8 cellular contexts compared by ENCODE assay signal in the genomic region with DNA sequence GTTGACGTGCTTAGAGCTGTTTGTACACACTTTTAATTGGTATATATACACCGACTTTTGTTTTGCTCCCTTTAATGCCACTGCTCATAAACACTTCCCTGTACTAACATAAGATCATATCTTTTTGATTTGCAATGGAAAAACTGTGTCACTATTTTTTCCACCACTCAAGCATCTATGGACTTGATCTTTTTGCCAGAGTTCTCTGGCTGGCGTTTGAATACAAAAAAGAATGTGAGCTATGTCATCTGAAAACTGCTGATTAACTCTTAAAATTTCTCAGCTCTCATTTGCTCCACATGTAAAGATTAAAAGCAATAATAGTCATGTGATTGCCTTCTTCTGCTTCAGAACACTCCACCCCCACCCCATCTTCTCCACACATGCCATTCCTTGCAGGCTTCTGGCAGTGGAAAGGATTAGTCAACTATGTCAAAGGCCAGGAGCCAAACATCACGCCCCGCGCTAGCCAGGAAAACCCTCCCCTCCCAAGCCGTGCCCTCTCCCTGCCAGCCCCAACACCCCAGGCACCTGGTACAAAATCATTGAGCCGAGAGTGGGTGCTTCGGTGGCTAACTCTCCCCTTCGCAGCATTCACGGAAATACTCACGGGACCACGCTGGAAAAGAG.
DNase-seq lines count a peak whose midpoint lies in the region; ATAC-seq and TF ChIP-seq lines count a peak whose summit lies in the region.

No MANE protein-coding gene starts in this region.

- peaks cover 23% of the 10 kb centered on the region for H3K4me1 Mint-ChIP-seq in T-helper 1 cell treated with Interleukin-12 subunit alpha and Interleukin-12 subunit beta and Interleukin-4 antibody, amounts not matched to agents 30 μg/mL and 1 μg/mL, for 36 hours (ENCODE audit: low read depth)
- H3K4me1 Mint-ChIP-seq in CD14-positive monocyte = peaks cover 3% of the 10 kb centered on the region

- H3K4me3 Mint-ChIP-seq in T-helper 1 cell treated with Interleukin-12 subunit alpha and Interleukin-12 subunit beta and Interleukin-4 antibody, amounts not matched to agents 30 μg/mL and 1 μg/mL, for 36 hours = no peak overlapping the region
- no peak overlapping the region for H3K4me3 Mint-ChIP-seq in CD14-positive monocyte

- intact Hi-C loops in CD14-positive monocyte (cut with micrococcal nuclease) = no loop called here

- H3K4me3 ChIP-seq in kidney epithelial cell (ENCODE audit: low read depth, low read length) (no peak overlapping the region), thymus (ENCODE audit: low read length) (no peak overlapping the region)

- H3K27ac Mint-ChIP-seq in T-helper 1 cell treated with Interleukin-12 subunit alpha and Interleukin-12 subunit beta and Interleukin-4 antibody, amounts not matched to agents 30 μg/mL and 1 μg/mL, for 36 hours = peak overlapping the region; percentile 27
- peak overlapping the region in 1 of 7 donors; percentile 73 for H3K27ac Mint-ChIP-seq in CD14-positive monocyte

- H3K27me3 Mint-ChIP-seq in T-helper 1 cell treated with Interleukin-12 subunit alpha and Interleukin-12 subunit beta and Interleukin-4 antibody, amounts not matched to agents 30 μg/mL and 1 μg/mL, for 36 hours (ENCODE audit: low read depth) = peaks cover 8% of the 10 kb centered on the region
- peaks cover 2 to 29% (median 8%) of the 10 kb centered on the region in 3 donors for H3K27me3 Mint-ChIP-seq in CD14-positive monocyte (ENCODE audit: low read depth in 3 of 3)

- DNase-seq in T-helper 1 cell (no peak), amniotic stem cell (lab: John Stamatoyannopoulos, UW) (peak; percentile 82), kidney epithelial cell (ENCODE audit: low read depth) (peak; percentile 78), CD14-positive monocyte (ENCODE audit: low spot score) (no peak), pons (ENCODE audit: low spot score) (no peak)

- WGBS in thymus = 75% methylated on average over 13 of the region's 13 CpGs

- peak overlapping the region; percentile 66 for H3K27ac ChIP-seq in thymus (ENCODE audit: low read depth)

- TF ChIP-seq CTCF in kidney epithelial cell (IDR thresholded peaks at IDR 0.05; ENCODE audit: insufficient read depth, low read length, poor library complexity, severe bottlenecking) (no peak), CD14-positive monocyte (IDR thresholded peaks at IDR 0.05) (no peak)

- no peaks in the 10 kb centered on the region for H3K36me3 ChIP-seq in kidney epithelial cell (ENCODE audit: control insufficient read depth, insufficient read depth, low read length)
- no peaks in the 10 kb centered on the region for H3K36me3 ChIP-seq in thymus (ENCODE audit: control insufficient read depth, insufficient read depth)

- H3K27me3 ChIP-seq in kidney epithelial cell (ENCODE audit: control insufficient read depth, insufficient read depth, low read length) (no peaks in the 10 kb centered on the region), thymus (ENCODE audit: control insufficient read depth, insufficient read depth) (no peaks in the 10 kb centered on the region)

- no peak for ATAC-seq in GM21381 (IDR thresholded peaks at IDR 0.05; ENCODE audit: unreplicated experiment)

- H3K4me1 ChIP-seq in thymus (ENCODE audit: control insufficient read depth, insufficient read depth, low read length) = peaks cover 66% of the 10 kb centered on the region

- H3K9me3 Mint-ChIP-seq in T-helper 1 cell treated with Interleukin-12 subunit alpha and Interleukin-12 subunit beta and Interleukin-4 antibody, amounts not matched to agents 30 μg/mL and 1 μg/mL, for 36 hours = no peaks in the 10 kb centered on the region
- H3K9me3 Mint-ChIP-seq in CD14-positive monocyte = peaks cover 0 to 2% (median 0%) of the 10 kb centered on the region in 7 donors

- no peaks in the 10 kb centered on the region for H3K9me3 ChIP-seq in thymus (ENCODE audit: control insufficient read depth)

- no peaks in the 10 kb centered on the region for H3K36me3 Mint-ChIP-seq in T-helper 1 cell treated with Interleukin-12 subunit alpha and Interleukin-12 subunit beta and Interleukin-4 antibody, amounts not matched to agents 30 μg/mL and 1 μg/mL, for 36 hours (ENCODE audit: low read depth)
- no peaks in the 10 kb centered on the region for H3K36me3 Mint-ChIP-seq in CD14-positive monocyte

Comparison
In these comparisons a context has a peak if more than half of its experiments do, and no peak if none do; other contexts are left out.
1. DNase-seq: peak in amniotic stem cell (single experiment) and kidney epithelial cell (single experiment); none in T-helper 1 cell (0 of 5), CD14-positive monocyte (single experiment) and pons (single experiment).